Comparison of ENCODE assay signal across 1 cellular context in genomic region chr5:56814361-56814962, GRCh38.
TF ChIP-seq lines count a peak whose summit lies in the region.

No MANE protein-coding gene starts in this region.

TF ChIP-seq in HEK293, 187 proteins besides CTCF, POLR2A, EP300 and RAD21 (continued from another document):
- TF ChIP-seq BCL6B (tag by site-specific recombination; IDR thresholded peaks at IDR 0.05): no peak
- TF ChIP-seq ZBTB1 (tag by site-specific recombination; IDR thresholded peaks at IDR 0.05): no peak
- TF ChIP-seq ZNF24 (tag by site-specific recombination; IDR thresholded peaks at IDR 0.05): peak; percentile 41; the same call in 1 of the 2 replicates
- no peak for TF ChIP-seq ZNF660 (tag by site-specific recombination; IDR thresholded peaks at IDR 0.05)
- no peak for TF ChIP-seq ZNF548 (tag by site-specific recombination; IDR thresholded peaks at IDR 0.05)
- TF ChIP-seq ZNF561 (tag by site-specific recombination; IDR thresholded peaks at IDR 0.05; ENCODE audit: borderline replicate concordance): no peak
- TF ChIP-seq ZNF341 (tag by site-specific recombination; IDR thresholded peaks at IDR 0.05; ENCODE audit: low read depth): peak; percentile 90
- no peak for TF ChIP-seq GFI1B (tag by site-specific recombination; IDR thresholded peaks at IDR 0.05)
- no peak for TF ChIP-seq KLF17 (tag by site-specific recombination; IDR thresholded peaks at IDR 0.05)
- TF ChIP-seq SCRT2 (tag by site-specific recombination; IDR thresholded peaks at IDR 0.05): no peak
- no peak for TF ChIP-seq YY2 (tag by site-specific recombination; IDR thresholded peaks at IDR 0.05)
- no peak for TF ChIP-seq AEBP2 (tag by site-specific recombination; IDR thresholded peaks at IDR 0.05; ENCODE audit: borderline replicate concordance)
TF ChIP-seq in HEK293: peak in this region for 11.
